Comparison of ENCODE assay signal across 10 cellular contexts in genomic region chrX:110156167-110156754, GRCh38.
DNase-seq lines count a peak whose midpoint lies in the region; ATAC-seq and TF ChIP-seq lines count a peak whose summit lies in the region.
"Had no signal": no experiment of that assay in that cellular context is flagged by ENCODE, and none has a peak within 500 bp of the region (broad histone marks: within the 10 kb centered on the region; RNA-seq: fewer than 3 reads in every experiment).

No MANE protein-coding gene starts in this region.

- CTCF ChIA-PET in CD4-positive, alpha-beta T cell (lab: Charles Lee): no interaction called here

- TF ChIP-seq CTCF in CD4-positive, alpha-beta T cell (IDR thresholded peaks at IDR 0.05): peak; percentile 64
- TF ChIP-seq CTCF in KMS-11 (conservative IDR thresholded peaks at IDR 0.05; ENCODE audit: low read depth, low read length): peak; percentile 64
- TF ChIP-seq CTCF in brain microvascular endothelial cell (IDR thresholded peaks at IDR 0.05; ENCODE audit: low read depth, low read length, missing control alignments): peak; percentile 33
- peak; percentile 58 for TF ChIP-seq CTCF in natural killer cell (IDR thresholded peaks at IDR 0.05)

- POLR2A ChIA-PET in CD4-positive, alpha-beta T cell (lab: Charles Lee): interaction anchor here (1.4 kb wide), 1 partner anchor 247 kb away, joined by 3 read pairs; no protein-coding TSS in a partner anchor

- H3K4me1 ChIP-seq in KMS-11 (ENCODE audit: low read depth, poor library complexity, severe bottlenecking): peaks cover 26% of the 10 kb centered on the region

- H3K4me3 ChIP-seq in KMS-11 (IDR thresholded peaks at IDR 0.05; ENCODE audit: insufficient read depth, low read depth, low read length): no peak overlapping the region
- no peak overlapping the region for H3K4me3 ChIP-seq in brain microvascular endothelial cell (ENCODE audit: low read depth, low read length)

- peaks cover 10% of the 10 kb centered on the region for H3K4me1 Mint-ChIP-seq in CD4-positive, alpha-beta T cell (ENCODE audit: low read depth)
- H3K4me1 Mint-ChIP-seq in natural killer cell: peaks cover 0 to 15% of the 10 kb centered on the region in 2 donors
- peaks cover 9% of the 10 kb centered on the region for H3K4me1 Mint-ChIP-seq in activated T-cell treated with anti-CD3 and anti-CD28 coated beads, Interleukin-2, amount 50 U/mL, for 4 hours (ENCODE audit: low read depth)

- H3K9ac ChIP-seq in KMS-11: no peak overlapping the region

- no peaks in the 10 kb centered on the region for H3K9me3 Mint-ChIP-seq in CD4-positive, alpha-beta T cell
- H3K9me3 Mint-ChIP-seq in natural killer cell: no peaks in the 10 kb centered on the region
- H3K9me3 Mint-ChIP-seq in activated T-cell treated with anti-CD3 and anti-CD28 coated beads, Interleukin-2, amount 50 U/mL, for 4 hours: no peaks in the 10 kb centered on the region

- H3K4me3 Mint-ChIP-seq in CD4-positive, alpha-beta T cell: no peak overlapping the region
- H3K4me3 Mint-ChIP-seq in natural killer cell: no peak overlapping the region
- no peak overlapping the region for H3K4me3 Mint-ChIP-seq in activated T-cell treated with anti-CD3 and anti-CD28 coated beads, Interleukin-2, amount 50 U/mL, for 4 hours

- H3K9me3 ChIP-seq in CD4-positive, alpha-beta T cell (ENCODE audit: control insufficient read depth, low read length): no peaks in the 10 kb centered on the region

- intact Hi-C loops in CD4-positive, alpha-beta T cell (cut with DNase I, micrococcal nuclease): loop anchor here in 1 of 2 experiments (5.0 kb wide), 1 partner anchor 691 kb away; no protein-coding TSS in a partner anchor
- intact Hi-C loops in natural killer cell (cut with micrococcal nuclease): loop anchor here (1.0 kb wide), 1 partner anchor 252 kb away; no protein-coding TSS in a partner anchor

- DNase-seq in CD4-positive, alpha-beta T cell: no peak
- DNase-seq in brain microvascular endothelial cell (no peak), natural killer cell (no peak), retina (no peak), GM19238 (ENCODE audit: insufficient read length, low spot score) (no peak)
- no peak for DNase-seq in activated T-cell treated with anti-CD3 and anti-CD28 coated beads, Interleukin-2, amount 50 U/mL, for 4 hours
- no peak for DNase-seq in activated effector memory CD4-positive, alpha-beta T cell treated with anti-CD3 and anti-CD28 coated beads, Interleukin-2, amount 50 U/mL, for 16 hours
- DNase-seq: activated gamma-delta T cell treated with Interleukin-2 at 50 U/mL for 16 hours had no signal

- H3K36me3 ChIP-seq in KMS-11 (ENCODE audit: insufficient read depth) (no peaks in the 10 kb centered on the region), brain microvascular endothelial cell (replicated peaks) (no peaks in the 10 kb centered on the region)

- no peaks in the 10 kb centered on the region for H3K27me3 ChIP-seq in CD4-positive, alpha-beta T cell (ENCODE audit: control insufficient read depth, insufficient read depth, low read length)
- H3K27me3 ChIP-seq in KMS-11 (ENCODE audit: insufficient read depth, low read depth) (no peaks in the 10 kb centered on the region), brain microvascular endothelial cell (replicated peaks) (no peaks in the 10 kb centered on the region)

- H3K36me3 Mint-ChIP-seq in CD4-positive, alpha-beta T cell (ENCODE audit: low read depth): peaks cover 11% of the 10 kb centered on the region
- no peaks in the 10 kb centered on the region for H3K36me3 Mint-ChIP-seq in natural killer cell
- H3K36me3 Mint-ChIP-seq in activated T-cell treated with anti-CD3 and anti-CD28 coated beads, Interleukin-2, amount 50 U/mL, for 4 hours (ENCODE audit: insufficient read depth): no peaks in the 10 kb centered on the region

- H3K27me3 Mint-ChIP-seq in CD4-positive, alpha-beta T cell: no peaks in the 10 kb centered on the region
- no peaks in the 10 kb centered on the region for H3K27me3 Mint-ChIP-seq in natural killer cell (ENCODE audit: low read depth in 2 of 2)
- no peaks in the 10 kb centered on the region for H3K27me3 Mint-ChIP-seq in activated T-cell treated with anti-CD3 and anti-CD28 coated beads, Interleukin-2, amount 50 U/mL, for 4 hours (ENCODE audit: low read depth)

- no peaks in the 10 kb centered on the region for H3K79me2 ChIP-seq in KMS-11 (ENCODE audit: insufficient read depth, low read depth)

- H3K27ac ChIP-seq in CD4-positive, alpha-beta T cell (ENCODE audit: low read depth, low read length): no peak overlapping the region
- H3K27ac ChIP-seq in KMS-11: no peak overlapping the region
- no peak overlapping the region for H3K27ac ChIP-seq in brain microvascular endothelial cell
- H3K27ac ChIP-seq: HL-60 had no signal

- H2AFZ ChIP-seq in KMS-11 (ENCODE audit: low read depth): no peak overlapping the region

- H3K27ac Mint-ChIP-seq in CD4-positive, alpha-beta T cell: no peak overlapping the region
- no peak overlapping the region for H3K27ac Mint-ChIP-seq in natural killer cell

- H4K20me1 ChIP-seq in KMS-11 (ENCODE audit: insufficient read depth): no peaks in the 10 kb centered on the region

- no peak overlapping the region for H3K4me2 ChIP-seq in KMS-11

- no peak for ATAC-seq in CD4-positive, alpha-beta T cell (ENCODE audit: poor library complexity)
- ATAC-seq in natural killer cell: no peak
- no peak for ATAC-seq in activated T-cell treated with anti-CD3 and anti-CD28 coated beads, Interleukin-2, amount 50 U/mL, for 4 hours

- in situ Hi-C loops in brain microvascular endothelial cell (cut with HindIII; ENCODE audit: low pct_ligation_motif_present, low sequenced_read_pairs): loop anchor here (25.0 kb wide), 1 partner anchor 256 kb away; no protein-coding TSS in a partner anchor
